Comparison of ENCODE assay signal across 9 cellular contexts in the genomic region with DNA sequence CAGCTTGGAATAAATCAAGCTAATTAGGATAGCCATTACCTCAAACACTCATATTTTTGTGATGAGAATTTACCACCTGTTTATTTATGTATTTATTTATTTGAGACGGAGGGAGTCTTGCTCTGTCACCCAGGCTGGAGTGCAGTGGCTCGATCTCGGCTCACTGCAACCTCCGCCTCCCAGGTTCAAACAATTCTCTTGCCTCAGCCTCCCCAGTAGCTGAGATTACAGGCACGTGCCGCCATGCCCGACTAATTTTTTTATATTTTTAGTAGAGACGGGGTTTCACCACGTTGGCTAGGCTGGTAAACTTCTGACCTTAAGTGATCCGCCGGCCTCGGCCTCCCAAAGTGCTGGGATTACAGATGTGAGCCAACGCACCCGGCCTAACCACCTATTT. TPM values are rescaled to one million over a fixed set of nuclear protein-coding genes. Genes with fewer than 3 reads are reported as not detected.
DNase-seq lines count a peak whose midpoint lies in the region; ATAC-seq and TF ChIP-seq lines count a peak whose summit lies in the region.
"Not testable (repeated sequence)": the region's sequence is repeated elsewhere in the genome, so short reads cannot be mapped to it uniquely, and the experiment has no call there.
"Had no signal": no experiment of that assay in that cellular context is flagged by ENCODE, and none has a peak within 500 bp of the region (broad histone marks: within the 10 kb centered on the region; RNA-seq: fewer than 3 reads in every experiment).

No MANE protein-coding gene starts in this region.

- DNase-seq in HL-60 (ENCODE audit: low read depth in 1 of 2, low spot score in 1 of 2); SK-N-MC (ENCODE audit: low read depth, low spot score); activated naive CD4-positive, alpha-beta T cell treated with anti-CD3 and anti-CD28 coated beads, Interleukin-2, amount 50 U/mL, for 72 hours (ENCODE audit: low spot score in 2 of 2); effector memory CD4-positive, alpha-beta T cell; natural killer cell; stimulated activated effector memory CD8-positive, alpha-beta T cell treated with anti-CD3 and anti-CD28 coated beads, Interleukin-12 subunit alpha, Interleukin-12 subunit beta, amount 100 ng/mL, for 72 hours (ENCODE audit: low spot score in 2 of 2): not testable (repeated sequence)

- intact Hi-C loops in natural killer cell (cut with micrococcal nuclease) = loop anchor here (10.0 kb wide), 1 partner anchor 290 kb away; no protein-coding TSS in a partner anchor

- not testable (repeated sequence) for H3K27me3 ChIP-seq in BLaER1; HL-60 (ENCODE audit: insufficient read depth, poor library complexity, severe bottlenecking); effector memory CD4-positive, alpha-beta T cell (replicated peaks; ENCODE audit: control insufficient read depth, insufficient read depth, low read length, poor library complexity, severe bottlenecking); iPS-18a (ENCODE audit: control insufficient read depth, insufficient read depth, low read length)

- not testable (repeated sequence) for ATAC-seq in activated naive CD4-positive, alpha-beta T cell treated with anti-CD3 and anti-CD28 coated beads, Interleukin-2, amount 50 U/mL, for 72 hours; natural killer cell; stimulated activated effector memory CD8-positive, alpha-beta T cell treated with anti-CD3 and anti-CD28 coated beads, Interleukin-12 subunit alpha, Interleukin-12 subunit beta, amount 100 ng/mL, for 72 hours

- H3K27me3 Mint-ChIP-seq in natural killer cell (ENCODE audit: low read depth in 2 of 2) = not testable (repeated sequence)

- H3K4me3 Mint-ChIP-seq in natural killer cell = peak overlapping the region; percentile 91
- H3K4me3 Mint-ChIP-seq in stimulated activated effector memory CD8-positive, alpha-beta T cell treated with anti-CD3 and anti-CD28 coated beads, Interleukin-12 subunit alpha, Interleukin-12 subunit beta, amount 100 ng/mL, for 72 hours = peak overlapping the region; percentile 82

- not testable (repeated sequence) for H3K36me3 Mint-ChIP-seq in activated naive CD4-positive, alpha-beta T cell treated with anti-CD3 and anti-CD28 coated beads, Interleukin-2, amount 50 U/mL, for 72 hours; natural killer cell
- peaks cover 27% of the 10 kb centered on the region for H3K36me3 Mint-ChIP-seq in stimulated activated effector memory CD8-positive, alpha-beta T cell treated with anti-CD3 and anti-CD28 coated beads, Interleukin-12 subunit alpha, Interleukin-12 subunit beta, amount 100 ng/mL, for 72 hours

- H3K27ac Mint-ChIP-seq in activated naive CD4-positive, alpha-beta T cell treated with anti-CD3 and anti-CD28 coated beads, Interleukin-2, amount 50 U/mL, for 72 hours = peak overlapping the region; percentile 58 to 78
- H3K27ac Mint-ChIP-seq in natural killer cell = peak overlapping the region; percentile 91 to 92
- H3K27ac Mint-ChIP-seq in stimulated activated effector memory CD8-positive, alpha-beta T cell treated with anti-CD3 and anti-CD28 coated beads, Interleukin-12 subunit alpha, Interleukin-12 subunit beta, amount 100 ng/mL, for 72 hours = peak overlapping the region; percentile 85

- H3K4me3 ChIP-seq in BLaER1 = peak overlapping the region; percentile 99
- H3K4me3 ChIP-seq in HL-60 (replicated peaks; ENCODE audit: insufficient read depth, low read length) = peak overlapping the region; percentile 88
- peak overlapping the region; percentile 89 for H3K4me3 ChIP-seq in SK-N-MC
- H3K4me3 ChIP-seq in effector memory CD4-positive, alpha-beta T cell (ENCODE audit: insufficient read depth, low read depth, low read length, poor library complexity, severe bottlenecking) = peak overlapping the region; percentile 70
- H3K4me3 ChIP-seq in iPS-18a (ENCODE audit: low read length) = peak overlapping the region; percentile 74

- H3K4me2 ChIP-seq in BLaER1 = peak overlapping the region; percentile 96

- H3K4me1 ChIP-seq in BLaER1 = peaks cover 46% of the 10 kb centered on the region
- peaks cover 25% of the 10 kb centered on the region for H3K4me1 ChIP-seq in effector memory CD4-positive, alpha-beta T cell (ENCODE audit: control insufficient read depth, insufficient read depth, low read length, poor library complexity, severe bottlenecking)
- H3K4me1 ChIP-seq in iPS-18a (ENCODE audit: control insufficient read depth, low read depth, low read length) = peaks cover 17% of the 10 kb centered on the region

- TF ChIP-seq CTCF in HL-60 (IDR thresholded peaks at IDR 0.05; ENCODE audit: insufficient read depth, low read length); natural killer cell (IDR thresholded peaks at IDR 0.05): not testable (repeated sequence)

- H3K9me3 Mint-ChIP-seq in activated naive CD4-positive, alpha-beta T cell treated with anti-CD3 and anti-CD28 coated beads, Interleukin-2, amount 50 U/mL, for 72 hours; natural killer cell; stimulated activated effector memory CD8-positive, alpha-beta T cell treated with anti-CD3 and anti-CD28 coated beads, Interleukin-12 subunit alpha, Interleukin-12 subunit beta, amount 100 ng/mL, for 72 hours: not testable (repeated sequence)

- H3K9ac ChIP-seq in BLaER1 = peak overlapping the region; percentile 96
- H3K9ac ChIP-seq in SK-N-MC (ENCODE audit: insufficient read length) = peak overlapping the region; percentile 89
- not testable (repeated sequence) for H3K9ac ChIP-seq in iPS-18a (ENCODE audit: low read length)

- H3K4me1 Mint-ChIP-seq in natural killer cell = peaks cover 41 to 52% of the 10 kb centered on the region in 2 donors
- H3K4me1 Mint-ChIP-seq in stimulated activated effector memory CD8-positive, alpha-beta T cell treated with anti-CD3 and anti-CD28 coated beads, Interleukin-12 subunit alpha, Interleukin-12 subunit beta, amount 100 ng/mL, for 72 hours = peaks cover 49% of the 10 kb centered on the region

- not testable (repeated sequence) for H3K9me3 ChIP-seq in BLaER1; SK-N-MC (ENCODE audit: low read depth, low read length); effector memory CD4-positive, alpha-beta T cell (ENCODE audit: control insufficient read depth, low read length); iPS-18a (ENCODE audit: control insufficient read depth, low read depth, low read length)

- peak overlapping the region; percentile 95 for H3K27ac ChIP-seq in BLaER1
- H3K27ac ChIP-seq in HL-60 (replicated peaks); SK-N-MC; iPS-18a (ENCODE audit: low read length): not testable (repeated sequence)
- H3K27ac ChIP-seq in effector memory CD4-positive, alpha-beta T cell (ENCODE audit: insufficient read depth, low read length, poor library complexity, severe bottlenecking) = peak overlapping the region; percentile 78

- H4K20me1 ChIP-seq in BLaER1 = not testable (repeated sequence)

- H3K36me3 ChIP-seq in BLaER1 = peaks cover 34% of the 10 kb centered on the region
- H3K36me3 ChIP-seq in SK-N-MC (ENCODE audit: insufficient read depth, low read length); iPS-18a (ENCODE audit: control insufficient read depth, low read depth, low read length): not testable (repeated sequence)
- peaks cover 11% of the 10 kb centered on the region for H3K36me3 ChIP-seq in effector memory CD4-positive, alpha-beta T cell (ENCODE audit: control insufficient read depth, insufficient read depth, low read length)

RNA-seq across cellular contexts. Expression of a gene that starts 0.9 kb away (rescaled TPM):
- 10 to 100 TPM; 14.0 to 15.4 TPM for total RNA-seq in activated naive CD4-positive, alpha-beta T cell treated with anti-CD3 and anti-CD28 coated beads, Interleukin-2, amount 50 U/mL, for 72 hours
- 10 to 100 TPM; 18.5 to 34.9 (median 28.9) TPM for total RNA-seq in natural killer cell

RNA-seq across cellular contexts. Expression of a gene that starts 1.8 kb away (rescaled TPM):
- total RNA-seq in activated naive CD4-positive, alpha-beta T cell treated with anti-CD3 and anti-CD28 coated beads, Interleukin-2, amount 50 U/mL, for 72 hours = under 1 TPM; 0.31 to 0.57 TPM
- total RNA-seq in natural killer cell = under 1 TPM; 0.33 to 1.00 (median 0.50) TPM
- total RNA-seq: LHCN-M2 had no signal

RNA-seq across cellular contexts. Expression of a gene that starts 23.5 kb away (rescaled TPM):
- total RNA-seq in activated naive CD4-positive, alpha-beta T cell treated with anti-CD3 and anti-CD28 coated beads, Interleukin-2, amount 50 U/mL, for 72 hours = 10 to 100 TPM in 1 of 2 donors, 1 to 10 TPM in 1; 2.5 to 10.6 TPM
- 10 to 100 TPM; 17.1 to 27.0 (median 24.8) TPM for total RNA-seq in natural killer cell

RNA-seq across cellular contexts. Expression of a gene that starts 34.5 kb away (rescaled TPM):
- total RNA-seq in activated naive CD4-positive, alpha-beta T cell treated with anti-CD3 and anti-CD28 coated beads, Interleukin-2, amount 50 U/mL, for 72 hours = 10 to 100 TPM in 1 of 2 donors, 1 to 10 TPM in 1; 9.1 to 17.5 TPM
- 10 to 100 TPM; 12.5 to 22.5 (median 18.1) TPM for total RNA-seq in natural killer cell

RNA-seq across cellular contexts. Expression of a gene that starts 47.9 kb away (rescaled TPM):
- under 1 TPM; 0.19 to 0.50 TPM for total RNA-seq in activated naive CD4-positive, alpha-beta T cell treated with anti-CD3 and anti-CD28 coated beads, Interleukin-2, amount 50 U/mL, for 72 hours
- total RNA-seq in natural killer cell = under 1 TPM; 0.40 to 0.68 (median 0.49) TPM
